2 cellular contexts compared by ENCODE assay signal in genomic region chr22:18077087-18077638, GRCh38.
A peak's percentile ranks its signal among the peaks of the same experiment; 100 is the strongest.
TF ChIP-seq lines count a peak whose summit lies in the region.

No MANE protein-coding gene starts in this region.

TF ChIP-seq in GM12878, 131 proteins besides CTCF, POLR2A, EP300 and RAD21:
- no peak for TF ChIP-seq NR2C1 (IDR thresholded peaks at IDR 0.05)
- TF ChIP-seq KDM1A (IDR thresholded peaks at IDR 0.05; ENCODE audit: borderline replicate concordance), result no peak
- TF ChIP-seq MLLT1 (IDR thresholded peaks at IDR 0.05), result 0 out of 2 replicates have a peak, but pooled peaks have one; percentile 23
- TF ChIP-seq ATF2 (IDR thresholded peaks at IDR 0.05; ENCODE audit: low read length), result peak; percentile 35; the same call in 1 of the 2 replicates
- TF ChIP-seq GABPA (IDR thresholded peaks at IDR 0.05; ENCODE audit: low read depth), result no peak
- no peak for TF ChIP-seq E2F8 (IDR thresholded peaks at IDR 0.05; ENCODE audit: low read depth, partially characterized antibody)
- TF ChIP-seq ZNF592 (IDR thresholded peaks at IDR 0.05), result no peak

TF ChIP-seq in HEK293T, 16 proteins besides CTCF, POLR2A, EP300 and RAD21:
- no peak for TF ChIP-seq LEF1 (IDR thresholded peaks at IDR 0.05; ENCODE audit: borderline replicate concordance)
- no peak for TF ChIP-seq ELF4 (IDR thresholded peaks at IDR 0.05)
- TF ChIP-seq ZNF384 (IDR thresholded peaks at IDR 0.05), result no peak
- no peak for TF ChIP-seq FOXA1 (IDR thresholded peaks at IDR 0.05)
- no peak for TF ChIP-seq PKNOX1 (IDR thresholded peaks at IDR 0.05)
- no peak for TF ChIP-seq TARDBP (IDR thresholded peaks at IDR 0.05)
- TF ChIP-seq NFRKB (IDR thresholded peaks at IDR 0.05), result no peak
- no peak for TF ChIP-seq SUZ12 (IDR thresholded peaks at IDR 0.05)
- no peak for TF ChIP-seq CTBP1 (IDR thresholded peaks at IDR 0.05; ENCODE audit: borderline replicate concordance)
- no peak for TF ChIP-seq SP1 (IDR thresholded peaks at IDR 0.05)
- TF ChIP-seq L3MBTL2 (conservative IDR thresholded peaks at IDR 0.05), result no peak
- no peak for TF ChIP-seq FOXM1 (IDR thresholded peaks at IDR 0.05; ENCODE audit: borderline replicate concordance)
- TF ChIP-seq HDGF (IDR thresholded peaks at IDR 0.05; ENCODE audit: borderline replicate concordance), result no peak
- TF ChIP-seq BHLHE40 (IDR thresholded peaks at IDR 0.05; ENCODE audit: borderline replicate concordance), result no peak
- no peak for TF ChIP-seq FOXK2 (IDR thresholded peaks at IDR 0.05)
- TF ChIP-seq ARNT (IDR thresholded peaks at IDR 0.05), result no peak
